10 cellular contexts compared by ENCODE assay signal in the genomic region with DNA sequence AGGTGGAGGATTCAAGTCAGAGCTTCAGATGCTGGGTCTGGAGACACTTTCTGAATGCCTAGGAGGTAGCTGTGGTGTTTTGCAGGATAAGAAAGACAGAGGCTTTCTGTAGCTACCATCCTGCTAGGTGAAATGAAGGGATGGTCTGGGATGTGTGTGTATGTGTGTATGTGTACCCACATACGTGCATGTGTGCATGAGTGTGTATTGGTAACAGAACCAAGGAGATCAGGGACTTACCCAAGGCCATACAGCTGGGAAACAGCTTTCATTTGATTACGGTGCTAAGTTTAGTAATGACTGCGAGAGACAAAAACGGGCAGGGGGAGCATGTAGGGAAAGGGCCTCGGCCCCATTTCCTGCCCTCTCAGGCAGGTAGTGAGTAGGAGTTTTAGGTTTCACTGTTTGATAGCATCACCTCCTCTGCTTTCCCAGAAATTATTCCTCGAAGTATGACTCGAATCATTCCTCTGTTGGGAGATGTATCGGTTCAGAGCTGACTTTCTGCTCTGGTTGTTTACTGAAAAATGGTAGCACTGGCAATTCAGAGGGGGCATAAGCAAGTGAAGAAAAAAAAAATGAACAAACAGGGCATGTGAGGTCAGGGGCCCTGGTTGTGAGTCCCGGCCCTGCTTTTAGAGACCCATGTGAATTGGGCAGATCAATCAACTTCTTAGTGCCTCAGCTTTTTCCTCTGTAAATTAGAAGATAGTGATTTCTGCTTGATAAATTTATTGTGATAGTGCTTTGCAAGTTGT.
A peak's percentile ranks its signal among the peaks of the same experiment; 100 is the strongest.
DNase-seq lines count a peak whose midpoint lies in the region; ATAC-seq and TF ChIP-seq lines count a peak whose summit lies in the region.
"Had no signal": no experiment of that assay in that cellular context is flagged by ENCODE, and none has a peak within 500 bp of the region (broad histone marks: within the 10 kb centered on the region; RNA-seq: fewer than 3 reads in every experiment).

No MANE protein-coding gene starts in this region.

- H3K4me2 ChIP-seq in OCI-LY3 (ENCODE audit: low read length): peak overlapping the region; percentile 78

- H3K36me3 Mint-ChIP-seq in activated T-cell treated with anti-CD3 and anti-CD28 coated beads, Interleukin-2, amount 50 U/mL, for 24 hours (ENCODE audit: low read depth): peaks cover 16% of the 10 kb centered on the region
- peaks cover 3% of the 10 kb centered on the region for H3K36me3 Mint-ChIP-seq in memory B cell

- H3K27ac Mint-ChIP-seq in activated T-cell treated with anti-CD3 and anti-CD28 coated beads, Interleukin-2, amount 50 U/mL, for 24 hours: peak overlapping the region; percentile 91
- H3K27ac Mint-ChIP-seq in memory B cell: peak overlapping the region; percentile 63
- H3K27ac Mint-ChIP-seq: nephron had no signal

- H3K79me2 ChIP-seq in OCI-LY3 (ENCODE audit: low read length): no peaks in the 10 kb centered on the region

- peak overlapping the region; percentile 26 for H3K4me3 Mint-ChIP-seq in activated T-cell treated with anti-CD3 and anti-CD28 coated beads, Interleukin-2, amount 50 U/mL, for 24 hours
- H3K4me3 Mint-ChIP-seq in memory B cell: no peak overlapping the region
- H3K4me3 Mint-ChIP-seq: nephron had no signal

- no peak for TF ChIP-seq CTCF in OCI-LY3 (IDR thresholded peaks at IDR 0.05; ENCODE audit: low read depth, low read length)

- H3K9me3 ChIP-seq in OCI-LY3 (ENCODE audit: insufficient read depth, low read length): no peaks in the 10 kb centered on the region
- H3K9me3 ChIP-seq: body of pancreas had no signal

- peak overlapping the region; percentile 52 for H3K4me3 ChIP-seq in OCI-LY3 (ENCODE audit: low read length)
- H3K4me3 ChIP-seq: body of pancreas had no signal

- H3K9ac ChIP-seq in OCI-LY3 (ENCODE audit: low read length): peak overlapping the region; percentile 47; the same call in 1 of the 2 replicates

- H2AFZ ChIP-seq in OCI-LY3 (ENCODE audit: low read depth, low read length): 0 out of 2 replicates have a peak overlapping the region, but pooled peaks have one; percentile 10

- peaks cover 66% of the 10 kb centered on the region for H3K4me1 Mint-ChIP-seq in activated T-cell treated with anti-CD3 and anti-CD28 coated beads, Interleukin-2, amount 50 U/mL, for 24 hours (ENCODE audit: low read depth)
- peaks cover 31% of the 10 kb centered on the region for H3K4me1 Mint-ChIP-seq in memory B cell

- no peaks in the 10 kb centered on the region for H3K9me3 Mint-ChIP-seq in activated T-cell treated with anti-CD3 and anti-CD28 coated beads, Interleukin-2, amount 50 U/mL, for 24 hours
- no peaks in the 10 kb centered on the region for H3K9me3 Mint-ChIP-seq in memory B cell
- H3K9me3 Mint-ChIP-seq: nephron had no signal

- no peaks in the 10 kb centered on the region for H3K27me3 ChIP-seq in OCI-LY3 (ENCODE audit: low read depth, low read length)
- H3K27me3 ChIP-seq: body of pancreas had no signal

- no peaks in the 10 kb centered on the region for H4K20me1 ChIP-seq in OCI-LY3 (ENCODE audit: insufficient read depth, low read length)

- no peaks in the 10 kb centered on the region for H3K36me3 ChIP-seq in OCI-LY3 (replicated peaks; ENCODE audit: low read depth, low read length)

- H3K27me3 Mint-ChIP-seq in activated T-cell treated with anti-CD3 and anti-CD28 coated beads, Interleukin-2, amount 50 U/mL, for 24 hours: no peaks in the 10 kb centered on the region
- no peaks in the 10 kb centered on the region for H3K27me3 Mint-ChIP-seq in memory B cell

- ATAC-seq in memory B cell (ENCODE audit: low read depth): peak; percentile 38
- ATAC-seq: body of pancreas had no signal

- peak; percentile 61 for DNase-seq in activated T-cell treated with anti-CD3 and anti-CD28 coated beads, Interleukin-2, amount 50 U/mL, for 24 hours
- DNase-seq in memory B cell (ENCODE audit: low spot score in 2 of 2) (no peak), anterior cingulate cortex (lab: John Stamatoyannopoulos, UW) (no peak), putamen (ENCODE audit: low spot score) (no peak), amygdala (lab: John Stamatoyannopoulos, UW) (no peak)
- peak; percentile 66 for DNase-seq in stimulated activated CD8-positive, alpha-beta memory T cell treated with anti-CD3 and anti-CD28 coated beads, Interleukin-4, amount 100 ng/mL, for 48 hours
- DNase-seq: body of pancreas, NCI-H1105 treated with DMSO at 0.1 percent for 48 hours had no signal

- H3K27ac ChIP-seq in OCI-LY3 (ENCODE audit: low read length): peak overlapping the region; percentile 28

- peaks cover 41% of the 10 kb centered on the region for H3K4me1 ChIP-seq in OCI-LY3 (ENCODE audit: low read length)

Comparison
In these comparisons a context has a peak if more than half of its experiments do, and no peak if none do; other contexts are left out.
1. DNase-seq: peak in activated T-cell treated with anti-CD3 and anti-CD28 coated beads, Interleukin-2, amount 50 U/mL, for 24 hours (single experiment) and stimulated activated CD8-positive, alpha-beta memory T cell treated with anti-CD3 and anti-CD28 coated beads, Interleukin-4, amount 100 ng/mL, for 48 hours (single experiment); none in memory B cell (0 of 2), anterior cingulate cortex (0 of 58), putamen (single experiment) and amygdala (0 of 56).